28 cellular contexts compared by ENCODE assay signal in the genomic region with DNA sequence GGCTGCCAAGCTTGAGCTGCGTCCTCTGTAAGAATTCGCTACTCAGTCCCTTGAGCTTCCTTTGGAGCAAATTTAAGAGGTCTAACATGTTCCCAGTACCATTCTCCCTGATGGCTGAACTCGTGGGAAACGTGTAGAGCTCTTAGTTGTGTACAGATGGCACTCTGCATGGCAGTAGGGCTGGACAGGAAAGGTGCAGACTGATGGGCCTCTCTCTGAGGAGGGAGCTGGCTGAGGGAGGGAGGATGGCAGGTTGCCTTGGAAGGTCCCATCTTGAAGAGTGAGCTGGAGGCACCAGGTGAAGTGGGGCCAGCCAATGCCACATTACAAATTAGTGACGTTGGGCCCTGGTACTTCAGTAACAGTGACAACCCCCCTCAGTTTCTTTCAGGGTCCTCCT.
"Had no signal": no experiment of that assay in that cellular context is flagged by ENCODE, and none has a peak within 500 bp of the region (broad histone marks: within the 10 kb centered on the region; RNA-seq: fewer than 3 reads in every experiment).

No MANE protein-coding gene starts in this region.

- H3K4me3 Mint-ChIP-seq: naive thymus-derived CD4-positive, alpha-beta T cell; natural killer cell; nephron; neural progenitor cell; stimulated activated naive B cell treated with anti-CD40 and anti-IgM and Interleukin-4, amounts not matched to agents 10 μg/mL and 1 μg/mL and 100 μg/mL, for 72 hours; stimulated activated naive CD8-positive, alpha-beta T cell treated with anti-CD3 and anti-CD28 coated beads, Interleukin-15, Interleukin-2, amounts not matched to agents 100 ng/mL and 50 ng/mL, for 24 hours had no signal

- H3K4me1 Mint-ChIP-seq: naive thymus-derived CD4-positive, alpha-beta T cell; stimulated activated naive B cell treated with anti-CD40 and anti-IgM and Interleukin-4, amounts not matched to agents 10 μg/mL and 1 μg/mL and 100 μg/mL, for 72 hours had no signal

- H3K27ac Mint-ChIP-seq: naive thymus-derived CD4-positive, alpha-beta T cell; natural killer cell; neural progenitor cell; progenitor cell of endocrine pancreas; stimulated activated naive B cell treated with anti-CD40 and anti-IgM and Interleukin-4, amounts not matched to agents 10 μg/mL and 1 μg/mL and 100 μg/mL, for 72 hours; stimulated activated naive CD8-positive, alpha-beta T cell treated with anti-CD3 and anti-CD28 coated beads, Interleukin-15, Interleukin-2, amounts not matched to agents 100 ng/mL and 50 ng/mL, for 24 hours had no signal

- DNase-seq: naive thymus-derived CD4-positive, alpha-beta T cell; natural killer cell; occipital lobe; ovary; posterior cingulate gyrus; psoas muscle; right cardiac atrium; right lobe of liver; sigmoid colon; small intestine; stimulated activated CD4-positive, alpha-beta T cell treated with anti-CD3 and anti-CD28 coated beads, Interleukin-15, amount 100 ng/mL, for 24 hours; stimulated activated CD4-positive, alpha-beta T cell treated with anti-CD3 and anti-CD28 coated beads, Interleukin-2, amount 100 ng/mL, for 24 hours; stimulated activated CD4-positive, alpha-beta T cell treated with anti-CD3 and anti-CD28 coated beads, Interleukin-2, amount 100 ng/mL, for 48 hours; stimulated activated CD4-positive, alpha-beta T cell treated with anti-CD3 and anti-CD28 coated beads, Interleukin-4, amount 100 ng/mL, for 4 hours; stimulated activated CD8-positive, alpha-beta memory T cell treated with anti-CD3 and anti-CD28 coated beads, Interleukin-4, amount 100 ng/mL, for 48 hours; stimulated activated naive B cell treated with anti-CD40 and anti-IgM and Interleukin-4, amounts not matched to agents 10 μg/mL and 1 μg/mL and 100 μg/mL, for 72 hours; stimulated activated naive CD4-positive, alpha-beta T cell treated with Interleukin-2 at 50 U/mL for 16 hours; stomach; thyroid gland; trophoblast cell; upper lobe of left lung had no signal

- ATAC-seq: naive thymus-derived CD4-positive, alpha-beta T cell; natural killer cell; psoas muscle; right cardiac atrium; right lobe of liver; stimulated activated naive B cell treated with anti-CD40 and anti-IgM and Interleukin-4, amounts not matched to agents 10 μg/mL and 1 μg/mL and 100 μg/mL, for 72 hours had no signal

- H3K9me3 Mint-ChIP-seq: natural killer cell; nephron; stimulated activated naive CD8-positive, alpha-beta T cell treated with anti-CD3 and anti-CD28 coated beads, Interleukin-15, Interleukin-2, amounts not matched to agents 100 ng/mL and 50 ng/mL, for 24 hours had no signal

- H3K36me3 Mint-ChIP-seq: naive thymus-derived CD4-positive, alpha-beta T cell; natural killer cell; stimulated activated naive B cell treated with anti-CD40 and anti-IgM and Interleukin-4, amounts not matched to agents 10 μg/mL and 1 μg/mL and 100 μg/mL, for 72 hours had no signal

- H3K4me3 ChIP-seq: neural progenitor cell, ovary, psoas muscle, right lobe of liver, sigmoid colon, stomach, thoracic aorta, thyroid gland, tibial nerve, upper lobe of left lung had no signal

- H3K27me3 Mint-ChIP-seq: progenitor cell of endocrine pancreas; stimulated activated naive B cell treated with anti-CD40 and anti-IgM and Interleukin-4, amounts not matched to agents 10 μg/mL and 1 μg/mL and 100 μg/mL, for 72 hours; stimulated activated naive CD8-positive, alpha-beta T cell treated with anti-CD3 and anti-CD28 coated beads, Interleukin-15, Interleukin-2, amounts not matched to agents 100 ng/mL and 50 ng/mL, for 24 hours had no signal

- H3K27ac ChIP-seq: neural progenitor cell, ovary, parathyroid adenoma, psoas muscle, right lobe of liver, sigmoid colon, stomach, thoracic aorta, thyroid gland, tibial nerve, upper lobe of left lung had no signal
